In genomic region chr1:37763791-37764741, GRCh38 we compare ENCODE assay signal across 1 cellular context.
TF ChIP-seq lines count a peak whose summit lies in the region.

No MANE protein-coding gene starts in this region.

TF ChIP-seq in HepG2, 621 proteins besides CTCF, POLR2A, EP300 and RAD21 (continued from another document and continues in another):
- TF ChIP-seq ZBTB40 (IDR thresholded peaks at IDR 0.05), result no peak
- peak; percentile 95 for TF ChIP-seq ZBTB40 (CRISPR knock-in tag; IDR thresholded peaks at IDR 0.05)
- peak; percentile 91 for TF ChIP-seq ZKSCAN5 (CRISPR knock-in tag; IDR thresholded peaks at IDR 0.05)
- peak; percentile 99 for TF ChIP-seq ZNF891 (CRISPR knock-in tag; IDR thresholded peaks at IDR 0.05)
- peak; percentile 91 for TF ChIP-seq SIX1 (CRISPR knock-in tag; IDR thresholded peaks at IDR 0.05; ENCODE audit: borderline replicate concordance)
- peak; percentile 76 for TF ChIP-seq RXRA (CRISPR knock-in tag; IDR thresholded peaks at IDR 0.05)
- TF ChIP-seq CREBL2 (CRISPR knock-in tag; IDR thresholded peaks at IDR 0.05; ENCODE audit: borderline replicate concordance), result peak; percentile 96
- peak; percentile 98; the same call in 1 of the 2 replicates for TF ChIP-seq PAX8 (CRISPR knock-in tag; IDR thresholded peaks at IDR 0.05; ENCODE audit: borderline replicate concordance)
- peak; percentile 99 for TF ChIP-seq EEA1 (CRISPR knock-in tag; IDR thresholded peaks at IDR 0.05; ENCODE audit: borderline replicate concordance)
- 0 out of 2 replicates have a peak, but pooled peaks have one; percentile 35 for TF ChIP-seq UBTF (CRISPR knock-in tag; IDR thresholded peaks at IDR 0.05)
- TF ChIP-seq HBP1 (CRISPR knock-in tag; IDR thresholded peaks at IDR 0.05; ENCODE audit: low read depth), result peak; percentile 100
- peak; percentile 66; the same call in 1 of the 2 replicates for TF ChIP-seq DRAP1 (CRISPR knock-in tag; IDR thresholded peaks at IDR 0.05)
- peak; percentile 87 for TF ChIP-seq MYPOP (CRISPR knock-in tag; IDR thresholded peaks at IDR 0.05)
- peak; percentile 97 for TF ChIP-seq TP53 (CRISPR knock-in tag; conservative IDR thresholded peaks at IDR 0.05)
- peak; percentile 92 for TF ChIP-seq ZNF710 (CRISPR knock-in tag; IDR thresholded peaks at IDR 0.05; ENCODE audit: borderline replicate concordance)
- TF ChIP-seq ARNTL (CRISPR knock-in tag; IDR thresholded peaks at IDR 0.05), result peak; percentile 91
- TF ChIP-seq HOXA3 (CRISPR knock-in tag; IDR thresholded peaks at IDR 0.05), result peak; percentile 93
- TF ChIP-seq IKZF5 (CRISPR knock-in tag; IDR thresholded peaks at IDR 0.05), result peak; percentile 98
- TF ChIP-seq KAT8 (CRISPR knock-in tag; IDR thresholded peaks at IDR 0.05), result peak; percentile 91
- peak; percentile 80 for TF ChIP-seq ZNF646 (CRISPR knock-in tag; IDR thresholded peaks at IDR 0.05)
- TF ChIP-seq STAG1 (CRISPR knock-in tag; IDR thresholded peaks at IDR 0.05), result peak; percentile 34; the same call in 1 of the 2 replicates
- peak; percentile 99 for TF ChIP-seq IRF9 (CRISPR knock-in tag; IDR thresholded peaks at IDR 0.05; ENCODE audit: borderline replicate concordance)
